Comparison of ENCODE assay signal across 8 cellular contexts in genomic region chr11:66418168-66418985, GRCh38. TPM values are rescaled to one million over a fixed set of nuclear protein-coding genes. Genes with fewer than 3 reads are reported as not detected.
DNase-seq lines count a peak whose midpoint lies in the region; ATAC-seq and TF ChIP-seq lines count a peak whose summit lies in the region.

No MANE protein-coding gene starts in this region.

- H3K27ac ChIP-seq in right cardiac atrium (ENCODE audit: low read length) = no peak overlapping the region
- peak overlapping the region; percentile 66 to 96 (median 76) for H3K27ac ChIP-seq in sigmoid colon

- H3K27me3 ChIP-seq in right cardiac atrium (ENCODE audit: control insufficient read depth, insufficient read depth) (no peaks in the 10 kb centered on the region), sigmoid colon (no peaks in the 10 kb centered on the region)

- TF ChIP-seq CTCF in GM10248 (IDR thresholded peaks at IDR 0.05; ENCODE audit: control extremely low read depth, extremely low read depth, low read depth, missing control alignments) (peak; percentile 19), sigmoid colon (IDR thresholded peaks at IDR 0.05) (peak in 3 of 4 experiments; percentile 29 to 60 (median 49))

- ATAC-seq in right cardiac atrium (peak; percentile 81 to 87), GM21515 (IDR thresholded peaks at IDR 0.05; ENCODE audit: unreplicated experiment) (no peak), GM18858 (IDR thresholded peaks at IDR 0.05; ENCODE audit: unreplicated experiment) (no peak)

- POLR2A ChIA-PET in GM10248 (lab: Yijun Ruan, JAX) = no interaction called here

- intact Hi-C loops in right cardiac atrium (cut with DNase I) (no loop called here), sigmoid colon (cut with DNase I) (no loop called here)

- TF ChIP-seq EP300 in sigmoid colon (IDR thresholded peaks at IDR 0.05) = peak; percentile 77 to 92 (median 88)

- peak; percentile 58 for DNase-seq in GM10248 (ENCODE audit: extremely low spot score)
- DNase-seq in NCI-H1092 treated with DMSO at 0.1 percent for 48 hours (lab: John Stamatoyannopoulos, UW) = peak; percentile 35
- peak in 4 of 5 experiments; percentile 24 to 58 (median 38) for DNase-seq in T-helper 2 cell
- DNase-seq in anterior cingulate cortex (lab: John Stamatoyannopoulos, UW) = peak in 49 of 58 donors; percentile 11 to 87 (median 65)
- DNase-seq in right cardiac atrium = peak; percentile 76 to 88 (median 86)
- peak; percentile 97 for DNase-seq in sigmoid colon

- no peak for TF ChIP-seq POLR2A in sigmoid colon (IDR thresholded peaks at IDR 0.05)

- 4% methylated on average over 16 of the region's 16 CpGs for WGBS in right cardiac atrium
- WGBS in sigmoid colon, 2 donors = 10 to 18% methylated on average over 16 of the region's 16 CpGs

- peaks cover 0 to 14% (median 8%) of the 10 kb centered on the region in 4 donors for H3K36me3 ChIP-seq in sigmoid colon

- peaks cover 15% of the 10 kb centered on the region for H3K4me1 ChIP-seq in right cardiac atrium (ENCODE audit: control insufficient read depth, insufficient read depth, low read length)
- peaks cover 0 to 64% (median 56%) of the 10 kb centered on the region in 4 donors for H3K4me1 ChIP-seq in sigmoid colon

- H3K9me3 ChIP-seq in right cardiac atrium (ENCODE audit: control insufficient read depth, low read length) (no peaks in the 10 kb centered on the region), sigmoid colon (no peaks in the 10 kb centered on the region)

- CTCF ChIA-PET in GM10248 (lab: Yijun Ruan, JAX) = interaction anchor here (0.8 to 3.7 kb wide), 14 partner anchors 9 to 274 kb away, joined by 3 to 20 read pairs (median 5); partner anchors contain the start of genes BBS1, MRPL11, PELI3 and RBM4B

- H3K4me3 ChIP-seq in right cardiac atrium (ENCODE audit: low read length) (no peak overlapping the region), sigmoid colon (no peak overlapping the region)

RNA-seq across cellular contexts. Expression of gene NPAS4, which starts 2.5 kb away (rescaled TPM):
- under 1 TPM; 0.09 to 0.84 (median 0.14) TPM for total RNA-seq in right cardiac atrium
- polyA plus RNA-seq in right cardiac atrium = 0.84 TPM
- 1 to 10 TPM in 1 of 4 donors, under 1 TPM in 3; 0.49 to 2.5 (median 0.83) TPM for total RNA-seq in sigmoid colon
- polyA plus RNA-seq in sigmoid colon = under 1 TPM in 1 of 3 donors, not detected in 2; 0.19 TPM

RNA-seq across cellular contexts. Expression of gene MRPL11, which starts 20.3 kb away (rescaled TPM):
- 10 to 100 TPM; 47.5 to 53.0 (median 50.1) TPM for total RNA-seq in right cardiac atrium
- 62.6 TPM for polyA plus RNA-seq in right cardiac atrium
- total RNA-seq in sigmoid colon = 10 to 100 TPM; 54.2 to 77.8 (median 61.3) TPM
- 100 to 1,000 TPM in 1 of 3 donors, 10 to 100 TPM in 2; 60.6 to 110 (median 70.3) TPM for polyA plus RNA-seq in sigmoid colon

RNA-seq across cellular contexts. Expression of gene SLC29A2, which starts 46.8 kb away (rescaled TPM):
- total RNA-seq in right cardiac atrium (10 to 100 TPM; 18.7 to 33.2 (median 30.0) TPM), sigmoid colon (under 1 TPM; 0.41 to 0.99 (median 0.63) TPM)
- polyA plus RNA-seq in right cardiac atrium (24.3 TPM), sigmoid colon (10 to 100 TPM in 1 of 3 donors, 1 to 10 TPM in 2; 2.4 to 28.0 (median 2.5) TPM)

RNA-seq across cellular contexts. Expression of gene PELI3, which starts 48.3 kb away (rescaled TPM):
- total RNA-seq in right cardiac atrium = 10 to 100 TPM in 3 of 4 donors, 1 to 10 TPM in 1; 9.9 to 14.2 (median 12.8) TPM
- polyA plus RNA-seq in right cardiac atrium = 12.8 TPM
- 10 to 100 TPM; 16.9 to 26.4 (median 23.0) TPM for total RNA-seq in sigmoid colon
- 1 to 10 TPM; 5.0 to 6.0 (median 5.3) TPM for polyA plus RNA-seq in sigmoid colon

Comparison
In these comparisons a context has a peak if more than half of its experiments do, and no peak if none do; other contexts are left out.
1. DNase-seq: peak in every context shown above with its lines; median percentile 97 in sigmoid colon; 86 in right cardiac atrium; 65 in anterior cingulate cortex; 58 in GM10248; 38 in T-helper 2 cell; 35 in NCI-H1092 treated with DMSO at 0.1 percent for 48 hours.
2. ATAC-seq: peak in right cardiac atrium (2 of 2); none in GM21515 (single experiment) and GM18858 (single experiment).
3. RNA of gene SLC29A2, which starts 46.8 kb away (total RNA-seq): 18.7 to 33.2 TPM in right cardiac atrium; 0.41 to 0.99 TPM in sigmoid colon; every median in the first group is over 4 times any median in the second.